ENCODE assay signal across 8 cellular contexts in genomic region chr15:59104912-59105732, GRCh38. TPM values are rescaled to one million over a fixed set of nuclear protein-coding genes. Genes with fewer than 3 reads are reported as not detected.
A peak's percentile ranks its signal among the peaks of the same experiment; 100 is the strongest.
DNase-seq lines count a peak whose midpoint lies in the region; ATAC-seq lines count a peak whose summit lies in the region.

Gene CCNB2 (plus strand): TSS chr15:59105146. CDS start chr15:59105269, 123 bp downstream.

- H3K27ac ChIP-seq in effector memory CD4-positive, alpha-beta T cell (ENCODE audit: insufficient read depth, low read length, poor library complexity, severe bottlenecking) = peak within 1 kb of the TSS; percentile 71

- peak; percentile 92 for ATAC-seq in GM21360 (IDR thresholded peaks at IDR 0.05; ENCODE audit: unreplicated experiment)

- peak within 1 kb of the TSS; percentile 71 for H3K4me3 ChIP-seq in effector memory CD4-positive, alpha-beta T cell (ENCODE audit: insufficient read depth, low read depth, low read length, poor library complexity, severe bottlenecking)

- H3K4me1 ChIP-seq in effector memory CD4-positive, alpha-beta T cell (ENCODE audit: control insufficient read depth, insufficient read depth, low read length, poor library complexity, severe bottlenecking) = peaks cover 6% of the 10 kb centered on the region

- no peaks in the 10 kb centered on the region for H3K36me3 ChIP-seq in effector memory CD4-positive, alpha-beta T cell (ENCODE audit: control insufficient read depth, insufficient read depth, low read length)

- no peaks in the 10 kb centered on the region for H3K9me3 ChIP-seq in effector memory CD4-positive, alpha-beta T cell (ENCODE audit: control insufficient read depth, low read length)

- DNase-seq in COLO829 (ENCODE audit: low spot score) (peak; percentile 83), HT-29 (ENCODE audit: low spot score) (peak; percentile 98), lung microvascular endothelial cell (ENCODE audit: low read depth in 2 of 2) (peak; percentile 94 to 95)
- peak; percentile 78 for DNase-seq in NK-92 treated with Interleukin-12 subunit alpha and Interleukin-12 subunit beta, amount 100 ng/mL, for 24 hours (lab: John Stamatoyannopoulos, UW)
- DNase-seq in activated CD8-positive, alpha-beta memory T cell treated with anti-CD3 and anti-CD28 coated beads for 1 hour (ENCODE audit: extremely low read depth in 1 of 2, low read depth in 1 of 2) = peak; percentile 52 to 63
- peak; percentile 71 to 80 (median 77) for DNase-seq in effector memory CD4-positive, alpha-beta T cell
- peak; percentile 56 to 74 (median 68) for DNase-seq in stimulated activated CD4-positive, alpha-beta T cell treated with anti-CD3 and anti-CD28 coated beads, TNF-alpha, amount 100 ng/mL, for 48 hours (ENCODE audit: low read depth in 3 of 3)

- H3K27me3 ChIP-seq in effector memory CD4-positive, alpha-beta T cell (replicated peaks; ENCODE audit: control insufficient read depth, insufficient read depth, low read length, poor library complexity, severe bottlenecking) = no peaks in the 10 kb centered on the region

RNA-seq across cellular contexts. Expression of gene CCNB2, which starts in this region (rescaled TPM):
- 84.6 and 89.0 TPM in 2 replicates for total RNA-seq in HT-29 (2014; rRNA removed; shearing (Covaris generic))
- total RNA-seq in lung microvascular endothelial cell = 5.0 and 20.0 TPM in 2 replicates

Comparison
In these comparisons a context has a peak if more than half of its experiments do, and no peak if none do; other contexts are left out.
1. Peak in every context shown above with its lines: DNase-seq, ATAC-seq, H3K4me3 ChIP-seq and H3K27ac ChIP-seq.